ENCODE assay signal across 17 cellular contexts in genomic region chr5:41876678-41877077, GRCh38.
A peak's percentile ranks its signal among the peaks of the same experiment; 100 is the strongest.
DNase-seq lines count a peak whose midpoint lies in the region; FAIRE-seq and TF ChIP-seq lines count a peak whose summit lies in the region.
"Had no signal": no experiment of that assay in that cellular context is flagged by ENCODE, and none has a peak within 500 bp of the region (broad histone marks: within the 10 kb centered on the region; RNA-seq: fewer than 3 reads in every experiment).

No MANE protein-coding gene starts in this region.

- DNase-seq in NCI-H2029 (lab: John Stamatoyannopoulos, UW) (peak; percentile 5), NCI-H2029 treated with DMSO at 0.1 percent for 48 hours (lab: John Stamatoyannopoulos, UW) (no peak), H54 (ENCODE audit: insufficient read length, low spot score) (no peak), NCI-H2171 (lab: John Stamatoyannopoulos, UW) (peak; percentile 15), left kidney (ENCODE audit: low read depth, low spot score) (peak; percentile 72), cerebellar nuclear complex (lab: John Stamatoyannopoulos, UW) (no peak), pons (ENCODE audit: low spot score) (no peak)
- DNase-seq in activated T-cell treated with anti-CD3 and anti-CD28 coated beads, Interleukin-2, amount 50 U/mL, for 48 hours: no peak
- DNase-seq: 8988T; CD4-positive, alpha-beta memory T cell; Kasumi-1; NCI-H1436; NCI-H2081 treated with DMSO at 0.1 percent for 48 hours; NCI-H526 treated with DMSO at 0.1 percent for 48 hours; Peyer's patch; T-helper 1 cell had no signal

- TF ChIP-seq POLR2A in H54 (IDR thresholded peaks at IDR 0.05; ENCODE audit: low read depth, low read length): no peak

- peak; percentile 43 for FAIRE-seq in H54 (lab: Jason Lieb, UNC)
- FAIRE-seq: G401.6 had no signal

Comparison
In these comparisons a context has a peak if more than half of its experiments do, and no peak if none do; other contexts are left out.
1. DNase-seq: peak in NCI-H2029 (single experiment), NCI-H2171 (single experiment) and left kidney (single experiment); none in NCI-H2029 treated with DMSO at 0.1 percent for 48 hours (single experiment), H54 (single experiment), cerebellar nuclear complex (0 of 2), activated T-cell treated with anti-CD3 and anti-CD28 coated beads, Interleukin-2, amount 50 U/mL, for 48 hours (0 of 2) and pons (single experiment).